ENCODE assay signal across 1 cellular context in genomic region chr17:39461911-39462641, GRCh38.
TF ChIP-seq lines count a peak whose summit lies in the region.

No MANE protein-coding gene starts in this region.

TF ChIP-seq in HepG2, 621 proteins besides CTCF, POLR2A, EP300 and RAD21 (continued from another document and continues in another):
- TF ChIP-seq MLXIP (CRISPR knock-in tag; IDR thresholded peaks at IDR 0.05; ENCODE audit: borderline replicate concordance) (no peak), THRA (CRISPR knock-in tag; IDR thresholded peaks at IDR 0.05; ENCODE audit: borderline replicate concordance) (no peak), IRF1 (CRISPR knock-in tag; IDR thresholded peaks at IDR 0.05; ENCODE audit: low read depth) (no peak), CREB1 (IDR thresholded peaks at IDR 0.05) (peak; percentile 64), CREB1 (CRISPR knock-in tag; IDR thresholded peaks at IDR 0.05) (no peak), ZNF777 (CRISPR knock-in tag; IDR thresholded peaks at IDR 0.05) (0 out of 2 replicates have a peak, but pooled peaks have one; percentile 3), IKZF5 (CRISPR knock-in tag; IDR thresholded peaks at IDR 0.05) (no peak), ZZZ3 (CRISPR knock-in tag; IDR thresholded peaks at IDR 0.05; ENCODE audit: borderline replicate concordance) (no peak), ZFP82 (CRISPR knock-in tag; IDR thresholded peaks at IDR 0.05; ENCODE audit: borderline replicate concordance) (no peak), MIER2 (CRISPR knock-in tag; IDR thresholded peaks at IDR 0.05) (no peak), CBFB (CRISPR knock-in tag; IDR thresholded peaks at IDR 0.05) (no peak), ZFP36 (IDR thresholded peaks at IDR 0.05; ENCODE audit: borderline replicate concordance, low read depth, low read length, partially characterized antibody) (no peak), KLF9 (CRISPR knock-in tag; IDR thresholded peaks at IDR 0.05; ENCODE audit: low read depth) (no peak), NAIF1 (CRISPR knock-in tag; IDR thresholded peaks at IDR 0.05; ENCODE audit: borderline replicate concordance) (no peak), NFKB2 (CRISPR knock-in tag; IDR thresholded peaks at IDR 0.05; ENCODE audit: borderline replicate concordance) (0 out of 2 replicates have a peak, but pooled peaks have one; percentile 20), ZNF205 (CRISPR knock-in tag; IDR thresholded peaks at IDR 0.05) (no peak), GABPB1 (CRISPR knock-in tag; IDR thresholded peaks at IDR 0.05) (no peak), ZNF619 (CRISPR knock-in tag; IDR thresholded peaks at IDR 0.05) (no peak), ELF4 (CRISPR knock-in tag; IDR thresholded peaks at IDR 0.05; ENCODE audit: borderline replicate concordance) (no peak), PHF21A (CRISPR knock-in tag; IDR thresholded peaks at IDR 0.05) (no peak), RERE (CRISPR knock-in tag; IDR thresholded peaks at IDR 0.05; ENCODE audit: low read depth) (no peak), ZNF451 (CRISPR knock-in tag; IDR thresholded peaks at IDR 0.05) (no peak), PRMT3 (CRISPR knock-in tag; IDR thresholded peaks at IDR 0.05; ENCODE audit: borderline replicate concordance, low read depth) (no peak), ZNF513 (CRISPR knock-in tag; conservative IDR thresholded peaks at IDR 0.05) (no peak), MLX (CRISPR knock-in tag; IDR thresholded peaks at IDR 0.05) (no peak), RORA (CRISPR knock-in tag; IDR thresholded peaks at IDR 0.05) (no peak), ZKSCAN5 (CRISPR knock-in tag; IDR thresholded peaks at IDR 0.05) (no peak), ZNF850 (CRISPR knock-in tag; conservative IDR thresholded peaks at IDR 0.05) (no peak), SAP130 (CRISPR knock-in tag; IDR thresholded peaks at IDR 0.05; ENCODE audit: low read depth) (peak; percentile 6; the same call in 1 of the 2 replicates), ZBTB2 (CRISPR knock-in tag; IDR thresholded peaks at IDR 0.05; ENCODE audit: low read depth) (no peak), ZNF772 (CRISPR knock-in tag; IDR thresholded peaks at IDR 0.05) (0 out of 2 replicates have a peak, but pooled peaks have one; percentile 35), BATF2 (CRISPR knock-in tag; IDR thresholded peaks at IDR 0.05) (no peak), MATR3 (CRISPR knock-in tag; IDR thresholded peaks at IDR 0.05) (no peak), ZFP36L2 (CRISPR knock-in tag; IDR thresholded peaks at IDR 0.05) (no peak), FOXJ3 (CRISPR knock-in tag; IDR thresholded peaks at IDR 0.05; ENCODE audit: borderline replicate concordance) (no peak), ZC3H4 (CRISPR knock-in tag; IDR thresholded peaks at IDR 0.05; ENCODE audit: borderline replicate concordance) (peak; percentile 52; the same call in 1 of the 2 replicates), ZNF775 (CRISPR knock-in tag; IDR thresholded peaks at IDR 0.05; ENCODE audit: borderline replicate concordance) (no peak), ELK4 (CRISPR knock-in tag; IDR thresholded peaks at IDR 0.05; ENCODE audit: borderline replicate concordance) (no peak), HMGA1 (CRISPR knock-in tag; conservative IDR thresholded peaks at IDR 0.05) (no peak), ZSCAN20 (CRISPR knock-in tag; IDR thresholded peaks at IDR 0.05; ENCODE audit: borderline replicate concordance) (no peak), GFI1 (CRISPR knock-in tag; IDR thresholded peaks at IDR 0.05; ENCODE audit: borderline replicate concordance) (no peak)
